In the genomic region with DNA sequence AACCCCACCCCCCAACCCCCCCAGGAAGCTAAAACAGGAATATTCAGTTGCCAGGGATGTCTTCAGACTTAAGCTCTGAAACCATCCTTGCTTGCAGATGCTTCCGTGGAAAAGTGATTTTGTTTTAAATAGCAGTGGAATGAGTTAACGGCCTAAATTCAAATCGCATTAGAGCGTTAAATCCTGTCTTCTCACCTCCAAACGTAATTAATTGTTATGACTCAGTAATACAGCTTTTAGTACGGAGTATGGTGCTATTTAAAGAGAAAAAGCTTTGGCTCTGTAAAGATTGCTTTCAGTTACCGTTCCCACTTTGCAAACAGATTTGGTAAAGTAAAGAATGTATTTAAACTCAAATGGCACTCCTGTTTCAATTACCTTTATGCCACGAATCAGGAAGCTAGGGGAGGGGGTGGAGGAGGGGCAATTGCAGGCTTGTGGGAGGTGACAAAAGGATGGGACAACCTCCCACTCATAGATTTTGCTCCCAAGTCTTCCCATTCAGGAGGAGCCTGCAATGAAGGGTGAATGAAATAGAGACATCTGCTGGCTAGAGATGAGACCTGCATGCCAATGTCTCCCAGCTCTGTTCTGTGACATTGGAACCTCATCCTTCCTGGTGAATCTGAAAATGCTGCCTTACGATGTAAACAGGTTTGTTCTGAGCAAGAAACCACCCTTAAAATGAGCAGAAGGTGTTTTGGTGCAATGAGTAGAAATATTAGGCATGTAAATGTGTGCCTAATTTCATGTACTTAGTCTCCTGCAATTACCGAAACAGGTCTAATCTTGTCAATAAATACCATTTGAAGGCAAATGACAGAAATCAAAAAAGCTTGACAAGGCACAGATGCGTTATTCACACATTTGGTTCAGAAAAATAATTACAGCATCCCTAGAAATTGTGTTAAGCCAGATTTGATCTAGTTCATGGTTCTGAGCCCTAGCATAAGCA, we compare ENCODE assay signal across 8 cellular contexts. TPM values are rescaled to one million over a fixed set of nuclear protein-coding genes. Genes with fewer than 3 reads are reported as not detected.
DNase-seq lines count a peak whose midpoint lies in the region; ATAC-seq and TF ChIP-seq lines count a peak whose summit lies in the region.

No MANE protein-coding gene starts in this region.

- no peak for TF ChIP-seq POLR2A in erythroblast (IDR thresholded peaks at IDR 0.05; ENCODE audit: low read length)

- peak; percentile 85 for TF ChIP-seq CTCF in LNCaP clone FGC (IDR thresholded peaks at IDR 0.05; ENCODE audit: control insufficient read depth, extremely low read depth, insufficient read depth)

- ATAC-seq in GM21825 (IDR thresholded peaks at IDR 0.05; ENCODE audit: unreplicated experiment), result peak; percentile 75

- H3K4me3 ChIP-seq in LNCaP clone FGC (ENCODE audit: low read depth, low read length), result no peak overlapping the region

- DNase-seq in EL (peak; percentile 81), LNCaP clone FGC (ENCODE audit: low read depth) (peak; percentile 42), RPMI7951 (ENCODE audit: low read depth) (peak; percentile 89), erythroblast (lab: John Stamatoyannopoulos, UW) (peak; percentile 1 to 24), middle frontal gyrus (ENCODE audit: extremely low spot score, low spot score) (peak; percentile 56), UCSD-AML1 (lab: John Stamatoyannopoulos, UW; ENCODE audit: unreplicated experiment) (no peak), mesenteric fat pad (ENCODE audit: low spot score) (no peak)

RNA-seq across cellular contexts. Expression of a gene that starts 2.6 kb away (rescaled TPM):
- 15.9 and 23.8 TPM in 2 replicates for total RNA-seq in RPMI7951 (2014; rRNA removed; shearing (Covaris generic))
- total RNA-seq in mesenteric fat pad, result 56.5 TPM

Comparison
In these comparisons a context has a peak if more than half of its experiments do, and no peak if none do; other contexts are left out.
1. DNase-seq: peak in EL (single experiment), LNCaP clone FGC (single experiment), RPMI7951 (single experiment), erythroblast (2 of 2) and middle frontal gyrus (single experiment); none in UCSD-AML1 (single experiment) and mesenteric fat pad (single experiment).